10 cellular contexts compared by ENCODE assay signal in the genomic region with DNA sequence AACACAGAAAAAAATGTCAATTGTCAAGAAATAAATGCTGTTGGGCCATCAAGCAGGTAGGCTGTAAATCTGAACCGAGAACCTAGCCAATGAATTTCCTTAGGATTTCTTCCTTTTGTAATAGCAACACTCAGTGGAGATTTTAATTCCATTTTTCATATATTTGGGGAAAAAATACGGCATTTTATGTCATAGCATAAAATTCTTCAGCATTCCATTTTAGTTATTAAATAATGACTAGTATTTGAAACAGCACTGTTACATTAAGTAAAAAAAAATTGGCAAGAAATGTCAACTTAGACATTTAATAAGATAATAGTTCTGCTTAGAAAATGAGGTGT. TPM values are rescaled to one million over a fixed set of nuclear protein-coding genes. Genes with fewer than 3 reads are reported as not detected.
A peak's percentile ranks its signal among the peaks of the same experiment; 100 is the strongest.
DNase-seq lines count a peak whose midpoint lies in the region; ATAC-seq and TF ChIP-seq lines count a peak whose summit lies in the region.
"Had no signal": no experiment of that assay in that cellular context is flagged by ENCODE, and none has a peak within 500 bp of the region (broad histone marks: within the 10 kb centered on the region; RNA-seq: fewer than 3 reads in every experiment).

No MANE protein-coding gene starts in this region.

- H3K27ac Mint-ChIP-seq in T-helper 2 cell treated with Interferon-gamma antibody and Interleukin-4, amounts not matched to agents 5 μg/mL and 100 μg/mL, for 36 hours = peak overlapping the region; percentile 94
- H3K27ac Mint-ChIP-seq in activated CD4-positive, alpha-beta memory T cell treated with anti-CD3 and anti-CD28 coated beads, Interleukin-2, amount 10 ng/mL, durations not matched to agents 7 days and 5 days = peak overlapping the region; percentile 95

- TF ChIP-seq EP300 in stomach (IDR thresholded peaks at IDR 0.05) = no peak

- H3K4me1 Mint-ChIP-seq in T-helper 2 cell treated with Interferon-gamma antibody and Interleukin-4, amounts not matched to agents 5 μg/mL and 100 μg/mL, for 36 hours (ENCODE audit: low read depth) = peaks cover 23% of the 10 kb centered on the region
- H3K4me1 Mint-ChIP-seq in activated CD4-positive, alpha-beta memory T cell treated with anti-CD3 and anti-CD28 coated beads, Interleukin-2, amount 10 ng/mL, durations not matched to agents 7 days and 5 days = peaks cover 56% of the 10 kb centered on the region

- no peak for ATAC-seq in GM21515 (IDR thresholded peaks at IDR 0.05; ENCODE audit: unreplicated experiment)

- CTCF ChIA-PET in activated CD4-positive, alpha-beta memory T cell treated with anti-CD3 and anti-CD28 coated beads, Interleukin-2, amount 10 ng/mL, durations not matched to agents 7 days and 5 days (lab: Charles Lee) = interaction anchor here (1.2 to 2.2 kb wide), 4 partner anchors 10 to 16 kb away, joined by 3 to 13 read pairs (median 6); partner anchors contain the start of genes TRDMT1 and VIM

- peak overlapping the region; percentile 65 for H3K4me3 Mint-ChIP-seq in T-helper 2 cell treated with Interferon-gamma antibody and Interleukin-4, amounts not matched to agents 5 μg/mL and 100 μg/mL, for 36 hours
- H3K4me3 Mint-ChIP-seq in activated CD4-positive, alpha-beta memory T cell treated with anti-CD3 and anti-CD28 coated beads, Interleukin-2, amount 10 ng/mL, durations not matched to agents 7 days and 5 days = peak overlapping the region; percentile 36

- H3K9me3 ChIP-seq in stomach = no peaks in the 10 kb centered on the region

- H3K9me3 Mint-ChIP-seq in T-helper 2 cell treated with Interferon-gamma antibody and Interleukin-4, amounts not matched to agents 5 μg/mL and 100 μg/mL, for 36 hours = no peaks in the 10 kb centered on the region
- peaks cover 2% of the 10 kb centered on the region for H3K9me3 Mint-ChIP-seq in activated CD4-positive, alpha-beta memory T cell treated with anti-CD3 and anti-CD28 coated beads, Interleukin-2, amount 10 ng/mL, durations not matched to agents 7 days and 5 days

- WGBS in stomach, 5 donors = 91 to 98% (median 95%) methylated on average over 2 of the region's 2 CpGs

- no peak for DNase-seq in T-helper 2 cell treated with Interferon-gamma antibody and Interleukin-4, amounts not matched to agents 5 μg/mL and 100 μg/mL, for 36 hours (ENCODE audit: low spot score)
- DNase-seq in T-helper 2 cell = no peak
- DNase-seq in activated CD4-positive, alpha-beta memory T cell treated with anti-CD3 and anti-CD28 coated beads, Interleukin-2, amount 10 ng/mL, durations not matched to agents 7 days and 5 days = no peak
- DNase-seq in fibroblast of mammary gland (ENCODE audit: low read depth) = no peak
- DNase-seq in stomach = no peak
- DNase-seq in kidney glomerular epithelial cell (lab: John Stamatoyannopoulos, UW) = no peak
- DNase-seq in hypothalamus (lab: John Stamatoyannopoulos, UW) = no peak
- DNase-seq: NCI-H2081 treated with DMSO at 0.1 percent for 48 hours, Right ventricle myocardium superior had no signal

- H3K36me3 ChIP-seq in stomach = no peaks in the 10 kb centered on the region

- H3K4me3 ChIP-seq in fibroblast of mammary gland (ENCODE audit: control insufficient read depth, low read depth, low read length) = peak overlapping the region; percentile 38
- H3K4me3 ChIP-seq in stomach = no peak overlapping the region

- peaks cover 33% of the 10 kb centered on the region for H3K36me3 Mint-ChIP-seq in T-helper 2 cell treated with Interferon-gamma antibody and Interleukin-4, amounts not matched to agents 5 μg/mL and 100 μg/mL, for 36 hours (ENCODE audit: low read depth)
- H3K36me3 Mint-ChIP-seq in activated CD4-positive, alpha-beta memory T cell treated with anti-CD3 and anti-CD28 coated beads, Interleukin-2, amount 10 ng/mL, durations not matched to agents 7 days and 5 days (ENCODE audit: low read depth) = peaks cover 48% of the 10 kb centered on the region

- peak overlapping the region in 4 of 5 donors; percentile 30 to 78 (median 71) for H3K27ac ChIP-seq in stomach

- no peaks in the 10 kb centered on the region for H3K27me3 ChIP-seq in stomach

- TF ChIP-seq CTCF in fibroblast of mammary gland (conservative IDR thresholded peaks at IDR 0.05; ENCODE audit: control insufficient read depth, insufficient read depth, low read depth, low read length) (no peak), stomach (IDR thresholded peaks at IDR 0.05) (no peak)

- no peaks in the 10 kb centered on the region for H3K27me3 Mint-ChIP-seq in T-helper 2 cell treated with Interferon-gamma antibody and Interleukin-4, amounts not matched to agents 5 μg/mL and 100 μg/mL, for 36 hours (ENCODE audit: low read depth)
- H3K27me3 Mint-ChIP-seq in activated CD4-positive, alpha-beta memory T cell treated with anti-CD3 and anti-CD28 coated beads, Interleukin-2, amount 10 ng/mL, durations not matched to agents 7 days and 5 days = no peaks in the 10 kb centered on the region

- intact Hi-C loops in stomach (cut with DNase I; ENCODE audit: low total_unique reads) = no loop called here

- peaks cover 0 to 47% (median 0%) of the 10 kb centered on the region in 4 donors for H3K4me1 ChIP-seq in stomach

- POLR2A ChIA-PET in activated CD4-positive, alpha-beta memory T cell treated with anti-CD3 and anti-CD28 coated beads, Interleukin-2, amount 10 ng/mL, durations not matched to agents 7 days and 5 days (lab: Charles Lee) = interaction anchor here (0.6 to 2.9 kb wide), 7 partner anchors 8 to 191 kb away, joined by 3 to 117 read pairs (median 16); partner anchors contain the start of genes TRDMT1 and VIM

- no peak for TF ChIP-seq POLR2A in stomach (IDR thresholded peaks at IDR 0.05)

RNA-seq across cellular contexts. Expression of gene VIM, which starts 12.3 kb away (rescaled TPM):
- total RNA-seq in activated CD4-positive, alpha-beta memory T cell treated with anti-CD3 and anti-CD28 coated beads, Interleukin-2, amount 10 ng/mL, durations not matched to agents 7 days and 5 days = 1,000 to 10,000 TPM; 2,572 to 2,607 TPM
- total RNA-seq in stomach = 100 to 1,000 TPM; 348 to 723 (median 536) TPM
- polyA plus RNA-seq in stomach = 100 to 1,000 TPM; 269 to 570 (median 340) TPM

RNA-seq across cellular contexts. Expression of gene TRDMT1, which starts 14.3 kb away (rescaled TPM):
- 10 to 100 TPM; 12.3 to 12.7 TPM for total RNA-seq in activated CD4-positive, alpha-beta memory T cell treated with anti-CD3 and anti-CD28 coated beads, Interleukin-2, amount 10 ng/mL, durations not matched to agents 7 days and 5 days
- 10 to 100 TPM in 3 of 5 donors, 1 to 10 TPM in 2; 2.9 to 44.9 (median 10.7) TPM for total RNA-seq in stomach
- 1 to 10 TPM; 1.4 to 3.9 (median 3.4) TPM for polyA plus RNA-seq in stomach
